ENCODE assay signal across 1 cellular context in the genomic region with DNA sequence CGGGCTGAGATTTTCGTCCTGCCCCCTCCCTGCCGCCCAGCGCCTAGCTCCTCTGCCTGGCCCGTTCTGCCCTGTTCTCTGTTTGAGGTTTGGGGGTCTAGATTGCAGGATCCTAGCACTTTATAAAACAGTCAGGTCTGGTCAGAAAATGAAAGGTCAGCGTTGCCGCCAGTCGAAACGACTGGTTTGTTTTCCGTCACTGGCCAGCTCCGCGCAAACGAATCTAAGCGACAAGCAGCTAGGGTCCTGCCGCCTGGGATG.
TF ChIP-seq lines count a peak whose summit lies in the region.

No MANE protein-coding gene starts in this region.

TF ChIP-seq in endothelial cell of umbilical vein, 7 proteins besides CTCF, POLR2A, EP300 and RAD21 (continued from another document):
- TF ChIP-seq GATA2 (IDR thresholded peaks at IDR 0.05; ENCODE audit: insufficient read depth, insufficient read length, low read depth, low read length) (no peak), POLR2AphosphoS5 (IDR thresholded peaks at IDR 0.05; ENCODE audit: insufficient read depth, low read depth, low read length) (no peak), MYC (IDR thresholded peaks at IDR 0.05; ENCODE audit: low read depth, low read length) (no peak)
